1 cellular context compared by ENCODE assay signal in genomic region chr12:125683748-125684381, GRCh38.
A peak's percentile ranks its signal among the peaks of the same experiment; 100 is the strongest.
TF ChIP-seq lines count a peak whose summit lies in the region.

No MANE protein-coding gene starts in this region.

TF ChIP-seq in H1, 55 proteins besides CTCF, POLR2A, EP300 and RAD21 (continued from another document):
- TF ChIP-seq CHD7 (IDR thresholded peaks at IDR 0.05; ENCODE audit: insufficient replicate concordance, low read length): no peak
- no peak for TF ChIP-seq SUZ12 (IDR thresholded peaks at IDR 0.05; ENCODE audit: low read length)
- TF ChIP-seq TAF7 (optimal IDR thresholded peaks at IDR 0.05; ENCODE audit: borderline replicate concordance, low read depth, low read length): peak; percentile 38
- peak; percentile 30; the same call in 1 of the 2 replicates for TF ChIP-seq TEAD4 (IDR thresholded peaks at IDR 0.05; ENCODE audit: low read depth, low read length)
- no peak for TF ChIP-seq ATF2 (IDR thresholded peaks at IDR 0.05; ENCODE audit: low read length)
- TF ChIP-seq SIN3A (conservative IDR thresholded peaks at IDR 0.05 in 1 of 2, IDR thresholded peaks at IDR 0.05 in 1 of 2; ENCODE audit: low read depth in 1 of 2, low read length in 2 of 2): no peak
- TF ChIP-seq JUN (IDR thresholded peaks at IDR 0.05; ENCODE audit: low read depth, low read length): no peak
- TF ChIP-seq SAP30 (IDR thresholded peaks at IDR 0.05; ENCODE audit: insufficient read depth, insufficient replicate concordance, low read length): no peak
- TF ChIP-seq TBP (IDR thresholded peaks at IDR 0.05; ENCODE audit: low read depth, low read length): no peak
- no peak for TF ChIP-seq NRF1 (IDR thresholded peaks at IDR 0.05; ENCODE audit: low read depth, low read length)
- TF ChIP-seq BACH1 (IDR thresholded peaks at IDR 0.05; ENCODE audit: low read length): no peak
- no peak for TF ChIP-seq ZNF274 (IDR thresholded peaks at IDR 0.05; ENCODE audit: borderline replicate concordance, extremely low read depth, low read length)
- no peak for TF ChIP-seq EGR1 (IDR thresholded peaks at IDR 0.05; ENCODE audit: borderline replicate concordance, low read depth, low read length)
- TF ChIP-seq CHD1 (IDR thresholded peaks at IDR 0.05; ENCODE audit: low read depth, low read length): no peak
- TF ChIP-seq CBX5 (IDR thresholded peaks at IDR 0.05; ENCODE audit: low read depth, low read length): no peak
- TF ChIP-seq RNF2 (IDR thresholded peaks at IDR 0.05; ENCODE audit: borderline replicate concordance, low read depth, low read length, missing control alignments, poor library complexity, severe bottlenecking): no peak
- no peak for TF ChIP-seq SP1 (IDR thresholded peaks at IDR 0.05; ENCODE audit: low read depth, low read length)
- no peak for TF ChIP-seq KDM1A (IDR thresholded peaks at IDR 0.05; ENCODE audit: borderline replicate concordance, low read length)
- no peak for TF ChIP-seq USF2 (IDR thresholded peaks at IDR 0.05; ENCODE audit: low read length)
- TF ChIP-seq EZH2 (IDR thresholded peaks at IDR 0.05; ENCODE audit: low read depth, low read length, severe bottlenecking): no peak
- TF ChIP-seq PHF8 (conservative IDR thresholded peaks at IDR 0.05; ENCODE audit: low read depth, low read length): no peak
- no peak for TF ChIP-seq SP2 (IDR thresholded peaks at IDR 0.05; ENCODE audit: low read length)
- TF ChIP-seq MAX (IDR thresholded peaks at IDR 0.05): peak; percentile 67
- no peak for TF ChIP-seq RBBP5 (IDR thresholded peaks at IDR 0.05; ENCODE audit: borderline replicate concordance, low read depth, low read length)
- TF ChIP-seq TCF12 (IDR thresholded peaks at IDR 0.05; ENCODE audit: low read depth, low read length): peak; percentile 90
- no peak for TF ChIP-seq TAF1 (IDR thresholded peaks at IDR 0.05; ENCODE audit: low read depth, low read length)
- no peak for TF ChIP-seq SRF (IDR thresholded peaks at IDR 0.05; ENCODE audit: low read depth, low read length)
- TF ChIP-seq SIRT6 (IDR thresholded peaks at IDR 0.05; ENCODE audit: low read length): no peak
- no peak for TF ChIP-seq POU5F1 (IDR thresholded peaks at IDR 0.05; ENCODE audit: low read depth, low read length)
- TF ChIP-seq CBX8 (IDR thresholded peaks at IDR 0.05; ENCODE audit: borderline replicate concordance, low read depth, low read length): no peak
- no peak for TF ChIP-seq SIX5 (IDR thresholded peaks at IDR 0.05; ENCODE audit: low read depth, low read length)
- no peak for TF ChIP-seq RXRA (IDR thresholded peaks at IDR 0.05; ENCODE audit: insufficient read depth, low read depth, low read length)
- TF ChIP-seq HDAC6 (IDR thresholded peaks at IDR 0.05; ENCODE audit: low read depth, low read length): no peak
- peak; percentile 57 for TF ChIP-seq CTBP2 (IDR thresholded peaks at IDR 0.05; ENCODE audit: borderline replicate concordance, insufficient read depth, insufficient read length, low read length)
- no peak for TF ChIP-seq POLR2AphosphoS5 (IDR thresholded peaks at IDR 0.05; ENCODE audit: low read depth, low read length)
- TF ChIP-seq KDM5A (IDR thresholded peaks at IDR 0.05; ENCODE audit: low read length): no peak
- no peak for TF ChIP-seq BCL11A (IDR thresholded peaks at IDR 0.05; ENCODE audit: low read depth in 2 of 2, low read length in 2 of 2)
- TF ChIP-seq CEBPB (IDR thresholded peaks at IDR 0.05; ENCODE audit: low read depth, low read length): no peak
- no peak for TF ChIP-seq BRCA1 (IDR thresholded peaks at IDR 0.05; ENCODE audit: low read depth, low read length)
- TF ChIP-seq GABPA (IDR thresholded peaks at IDR 0.05; ENCODE audit: borderline replicate concordance, insufficient read depth, low read length): peak; percentile 69; the same call in 1 of the 2 replicates
- no peak for TF ChIP-seq NANOG (IDR thresholded peaks at IDR 0.05; ENCODE audit: insufficient read depth, low read depth, low read length, poor library complexity, severe bottlenecking)
- TF ChIP-seq GTF2F1 (IDR thresholded peaks at IDR 0.05; ENCODE audit: borderline replicate concordance, low read depth, low read length): no peak
- TF ChIP-seq E2F6 (IDR thresholded peaks at IDR 0.05): peak; percentile 52
- peak; percentile 32; the same call in 1 of the 2 replicates for TF ChIP-seq CREB1 (IDR thresholded peaks at IDR 0.05)
